In genomic region chrX:71227370-71228062, GRCh38 we compare ENCODE assay signal across 27 cellular contexts. TPM values are rescaled to one million over a fixed set of nuclear protein-coding genes. Genes with fewer than 3 reads are reported as not detected.
DNase-seq lines count a peak whose midpoint lies in the region; ATAC-seq, FAIRE-seq and TF ChIP-seq lines count a peak whose summit lies in the region.
"Had no signal": no experiment of that assay in that cellular context is flagged by ENCODE, and none has a peak within 500 bp of the region (broad histone marks: within the 10 kb centered on the region; RNA-seq: fewer than 3 reads in every experiment).

No MANE protein-coding gene starts in this region.

- H3K4me3 ChIP-seq in bronchial epithelial cell (ENCODE audit: low read depth, low read length) (no peak overlapping the region), osteoblast (ENCODE audit: insufficient read depth, low read length) (no peak overlapping the region), H7 (ENCODE audit: insufficient read depth, low read depth, low read length) (no peak overlapping the region)
- H3K4me3 ChIP-seq: adrenal gland, breast epithelium, heart left ventricle, SK-N-MC, upper lobe of left lung had no signal

- DNase-seq in NCI-H82 (lab: John Stamatoyannopoulos, UW) = peak; percentile 12
- DNase-seq in NCI-H82 treated with DMSO at 0.1 percent for 48 hours (lab: John Stamatoyannopoulos, UW; ENCODE audit: unreplicated experiment) = no peak
- peak; percentile 10 for DNase-seq in NAMALWA (ENCODE audit: low spot score)
- no peak for DNase-seq in bronchial epithelial cell (ENCODE audit: low read depth)
- DNase-seq in osteoblast (ENCODE audit: insufficient read length, low spot score, missing footprints) = peak; percentile 19
- no peak for DNase-seq in middle frontal gyrus (ENCODE audit: extremely low spot score, low spot score)
- DNase-seq in H7 = no peak
- DNase-seq: activated CD4-positive, alpha-beta T cell treated with anti-CD3 and anti-CD28 coated beads, Interleukin-2, amount 50 U/mL, for 1 hour; activated effector memory CD4-positive, alpha-beta T cell treated with anti-CD3 and anti-CD28 coated beads, Interleukin-2, amount 50 U/mL, for 16 hours; adrenal gland; heart left ventricle; naive thymus-derived CD4-positive, alpha-beta T cell; NCI-H510A; upper lobe of left lung; WERI-Rb-1 had no signal

- no peaks in the 10 kb centered on the region for H3K9me3 ChIP-seq in osteoblast (ENCODE audit: low read depth, low read length)
- H3K9me3 ChIP-seq: adrenal gland, breast epithelium, heart left ventricle, upper lobe of left lung had no signal

- TF ChIP-seq CTCF in bronchial epithelial cell (IDR thresholded peaks at IDR 0.05; ENCODE audit: insufficient read depth, low read length, severe bottlenecking) (no peak), osteoblast (IDR thresholded peaks at IDR 0.05; ENCODE audit: extremely low read depth, low read depth, low read length) (no peak)

- no peaks in the 10 kb centered on the region for H3K4me1 ChIP-seq in osteoblast (ENCODE audit: insufficient read depth, low read length)
- H3K4me1 ChIP-seq: adrenal gland, breast epithelium, heart left ventricle, upper lobe of left lung had no signal

- H2AFZ ChIP-seq in osteoblast (ENCODE audit: low read length) = no peak overlapping the region

- ATAC-seq in HG03039 (IDR thresholded peaks at IDR 0.05; ENCODE audit: unreplicated experiment) = no peak
- ATAC-seq: heart left ventricle; naive thymus-derived CD4-positive, alpha-beta T cell; sciatic nerve had no signal

- H4K20me1 ChIP-seq in osteoblast (ENCODE audit: insufficient read depth, low read length) = no peaks in the 10 kb centered on the region

- no peaks in the 10 kb centered on the region for H3K79me2 ChIP-seq in osteoblast (ENCODE audit: insufficient read depth, low read length)

- no peaks in the 10 kb centered on the region for H3K36me3 ChIP-seq in bronchial epithelial cell (ENCODE audit: control insufficient read depth, insufficient read depth, low read length)
- H3K36me3 ChIP-seq in osteoblast (ENCODE audit: insufficient read depth, low read length) = no peaks in the 10 kb centered on the region
- no peaks in the 10 kb centered on the region for H3K36me3 ChIP-seq in H7 (replicated peaks; ENCODE audit: control insufficient read depth, insufficient read depth, low read length)
- H3K36me3 ChIP-seq: adrenal gland, breast epithelium, heart left ventricle, upper lobe of left lung, WERI-Rb-1 had no signal

- H3K27ac ChIP-seq in osteoblast (ENCODE audit: low read depth, low read length) = no peak overlapping the region
- H3K27ac ChIP-seq: adrenal gland, breast epithelium, heart left ventricle, SK-N-MC, upper lobe of left lung, WERI-Rb-1 had no signal

- peak; percentile 52 for FAIRE-seq in bronchial epithelial cell (lab: Jason Lieb, UNC)
- FAIRE-seq: endothelial cell of umbilical vein, GM18507 had no signal

- H3K4me2 ChIP-seq in osteoblast (ENCODE audit: insufficient read depth, low read length) = no peak overlapping the region

- no peaks in the 10 kb centered on the region for H3K27me3 ChIP-seq in bronchial epithelial cell (ENCODE audit: control insufficient read depth, insufficient read depth, low read length)
- peaks cover 3% of the 10 kb centered on the region for H3K27me3 ChIP-seq in osteoblast (ENCODE audit: insufficient read depth, low read length)
- no peaks in the 10 kb centered on the region for H3K27me3 ChIP-seq in H7 (ENCODE audit: control insufficient read depth, insufficient read depth, low read length)
- H3K27me3 ChIP-seq: adrenal gland, upper lobe of left lung had no signal

RNA-seq across cellular contexts. Expression of gene GJB1, which starts 4.5 kb away (rescaled TPM):
- total RNA-seq in bronchial epithelial cell (0.13 TPM in 1 of 2 replicates, not detected in the other), osteoblast (not detected in 2 replicates)
- total RNA-seq in H7 (2014; rRNA removed; shearing (Covaris generic)) = 0.10 TPM in 1 of 2 replicates, not detected in the other
- total RNA-seq: A172; B cell; endothelial cell of umbilical vein; heart left ventricle; mesenteric fat pad; naive thymus-derived CD4-positive, alpha-beta T cell; osteocyte; RPMI7951; subcutaneous adipose tissue had no signal

RNA-seq across cellular contexts. Expression of gene ZMYM3, which starts 26.4 kb away (rescaled TPM):
- total RNA-seq in bronchial epithelial cell (1.6 and 1.9 TPM in 2 replicates), osteoblast (15.6 TPM in 2 replicates)
- 46.4 and 48.9 TPM in 2 replicates for total RNA-seq in H7 (2014; rRNA removed; shearing (Covaris generic))

RNA-seq across cellular contexts. Expression of gene NONO, which starts 55.9 kb away (rescaled TPM):
- 237 and 365 TPM in 2 replicates for total RNA-seq in bronchial epithelial cell
- 443 and 478 TPM in 2 replicates for total RNA-seq in osteoblast
- 645 and 665 TPM in 2 replicates for total RNA-seq in H7 (2014; rRNA removed; shearing (Covaris generic))

Comparison
In these comparisons a context has a peak if more than half of its experiments do, and no peak if none do; other contexts are left out.
1. DNase-seq: peak in NCI-H82 (single experiment), NAMALWA (single experiment) and osteoblast (single experiment); none in NCI-H82 treated with DMSO at 0.1 percent for 48 hours (single experiment), bronchial epithelial cell (single experiment), middle frontal gyrus (single experiment) and H7 (single experiment).